8 cellular contexts compared by ENCODE assay signal in the genomic region with DNA sequence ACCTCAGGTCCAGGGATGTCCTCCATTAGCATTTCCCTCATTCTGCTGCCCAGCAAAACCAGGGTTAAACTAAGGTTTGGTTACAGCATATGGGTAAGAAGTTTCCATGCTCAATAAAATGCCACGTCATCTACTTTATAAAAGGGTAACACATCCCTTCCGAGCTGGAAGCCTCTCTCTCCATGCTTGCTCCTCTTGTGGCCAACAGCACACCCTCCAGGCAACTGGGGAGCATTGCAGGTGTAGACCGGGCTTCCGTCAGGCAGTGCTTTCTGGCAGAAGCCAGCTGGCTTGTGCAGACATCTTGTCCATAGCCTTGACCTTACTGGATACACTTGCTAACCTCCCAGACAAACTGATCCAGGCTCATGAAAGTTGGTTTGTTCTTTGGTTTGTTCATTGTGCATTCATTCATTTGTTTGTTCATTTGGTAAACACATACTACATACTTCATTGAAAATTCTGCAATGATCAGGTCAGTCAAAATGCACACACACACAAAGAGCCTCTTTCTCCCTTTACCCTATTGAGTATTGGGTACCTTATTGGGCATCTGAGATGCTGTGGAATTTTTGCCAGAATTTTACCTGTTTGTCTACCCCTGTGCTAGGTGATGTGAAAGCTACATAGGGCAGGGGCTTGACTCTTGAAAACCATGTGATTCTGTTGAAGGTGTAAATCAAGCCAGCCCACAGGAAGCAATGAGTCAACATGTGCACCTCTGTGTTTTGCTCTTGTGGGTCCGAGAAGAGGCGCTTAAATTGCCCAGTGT.
DNase-seq lines count a peak whose midpoint lies in the region; ATAC-seq, FAIRE-seq and TF ChIP-seq lines count a peak whose summit lies in the region.

No MANE protein-coding gene starts in this region.

- H3K4me1 Mint-ChIP-seq in stimulated activated naive CD8-positive, alpha-beta T cell treated with anti-CD3 and anti-CD28 coated beads, Interleukin-15, amount 100 ng/mL, for 72 hours: no peaks in the 10 kb centered on the region

- WGBS in adrenal gland, 4 donors: 21 to 36% (median 29%) methylated on average over 6 of the region's 6 CpGs
- no CpG with 5 or more reads among the region's 6 CpGs for WGBS in iPS DF 6.9 (ENCODE audit: insufficient coverage, insufficient read length)

- TF ChIP-seq CTCF in adrenal gland (IDR thresholded peaks at IDR 0.05): peak; percentile 49 to 81 (median 78)

- H3K27ac ChIP-seq in adrenal gland (no peak overlapping the region), iPS DF 6.9 (ENCODE audit: low read length) (no peak overlapping the region)

- H3K36me3 ChIP-seq in adrenal gland (replicated peaks in 1 of 2) (no peaks in the 10 kb centered on the region), iPS DF 6.9 (ENCODE audit: control insufficient read depth, insufficient read depth, low read length) (no peaks in the 10 kb centered on the region)

- TF ChIP-seq POLR2A in H54 (IDR thresholded peaks at IDR 0.05; ENCODE audit: low read depth, low read length) (no peak), adrenal gland (IDR thresholded peaks at IDR 0.05) (no peak)

- no peak overlapping the region for H3K27ac Mint-ChIP-seq in stimulated activated naive CD8-positive, alpha-beta T cell treated with anti-CD3 and anti-CD28 coated beads, Interleukin-15, amount 100 ng/mL, for 72 hours

- no peak for FAIRE-seq in H54 (lab: Jason Lieb, UNC)

- no peaks in the 10 kb centered on the region for H3K4me1 ChIP-seq in adrenal gland (replicated peaks in 1 of 2)
- H3K4me1 ChIP-seq in iPS DF 6.9 (ENCODE audit: control insufficient read depth, insufficient read depth, low read length): no peaks in the 10 kb centered on the region

- H3K4me3 ChIP-seq in adrenal gland: no peak overlapping the region
- H3K4me3 ChIP-seq in iPS DF 6.9 (ENCODE audit: low read length): no peak overlapping the region

- peak; percentile 87 for DNase-seq in D341Med (ENCODE audit: low spot score)
- peak; percentile 38 for DNase-seq in H54 (ENCODE audit: insufficient read length, low spot score)
- DNase-seq in NCI-H345 (lab: John Stamatoyannopoulos, UW): peak; percentile 67
- peak; percentile 56 to 83 (median 74) for DNase-seq in adrenal gland
- DNase-seq in iPS DF 6.9 (ENCODE audit: low read depth, low spot score): peak; percentile 55
- DNase-seq in stimulated activated naive CD8-positive, alpha-beta T cell treated with anti-CD3 and anti-CD28 coated beads, Interleukin-15, amount 100 ng/mL, for 72 hours: peak; percentile 49 to 54
- no peak for DNase-seq in central memory CD4-positive, alpha-beta T cell

- H3K4me3 Mint-ChIP-seq in stimulated activated naive CD8-positive, alpha-beta T cell treated with anti-CD3 and anti-CD28 coated beads, Interleukin-15, amount 100 ng/mL, for 72 hours: no peak overlapping the region

- intact Hi-C loops in adrenal gland (cut with DNase I): no loop called here

- ATAC-seq in stimulated activated naive CD8-positive, alpha-beta T cell treated with anti-CD3 and anti-CD28 coated beads, Interleukin-15, amount 100 ng/mL, for 72 hours: peak; percentile 77
- no peak for ATAC-seq in HG03342 (IDR thresholded peaks at IDR 0.05; ENCODE audit: unreplicated experiment)

- no peaks in the 10 kb centered on the region for H3K9me3 Mint-ChIP-seq in stimulated activated naive CD8-positive, alpha-beta T cell treated with anti-CD3 and anti-CD28 coated beads, Interleukin-15, amount 100 ng/mL, for 72 hours

- no peaks in the 10 kb centered on the region for H3K27me3 ChIP-seq in adrenal gland
- H3K27me3 ChIP-seq in iPS DF 6.9 (ENCODE audit: control insufficient read depth, insufficient read depth, low read length): no peaks in the 10 kb centered on the region

- H3K27me3 Mint-ChIP-seq in stimulated activated naive CD8-positive, alpha-beta T cell treated with anti-CD3 and anti-CD28 coated beads, Interleukin-15, amount 100 ng/mL, for 72 hours: peaks cover 60% of the 10 kb centered on the region

- H3K9me3 ChIP-seq in adrenal gland (replicated peaks in 1 of 3): no peaks in the 10 kb centered on the region
- H3K9me3 ChIP-seq in iPS DF 6.9 (ENCODE audit: control insufficient read depth, insufficient read depth, low read length): no peaks in the 10 kb centered on the region
